In genomic region chr1:150148834-150149489, GRCh38 we compare ENCODE assay signal across 8 cellular contexts. TPM values are rescaled to one million over a fixed set of nuclear protein-coding genes. Genes with fewer than 3 reads are reported as not detected.
DNase-seq lines count a peak whose midpoint lies in the region; ATAC-seq and TF ChIP-seq lines count a peak whose summit lies in the region.

No MANE protein-coding gene starts in this region.

- intact Hi-C loops in heart left ventricle (cut with DNase I): loop anchor here in 1 of 10 donors (5.0 kb wide), 1 partner anchor 42 kb away; no protein-coding TSS in a partner anchor
- intact Hi-C loops in gastrocnemius medialis (cut with DNase I; ENCODE audit: low total_unique reads): loop anchor here (1.0 kb wide), 1 partner anchor 64 kb away; no protein-coding TSS in a partner anchor

- peak overlapping the region; percentile 80 for H3K27ac Mint-ChIP-seq in T-helper 17 cell

- TF ChIP-seq POLR2A in heart left ventricle (IDR thresholded peaks at IDR 0.05) (no peak), gastrocnemius medialis (IDR thresholded peaks at IDR 0.05) (no peak)

- DNase-seq in GM23248: peak; percentile 55
- no peak for DNase-seq in T-helper 17 cell
- no peak for DNase-seq in heart left ventricle
- DNase-seq in gastrocnemius medialis: no peak
- DNase-seq in 8988T: no peak

- H3K9me3 ChIP-seq in GM23248 (ENCODE audit: low read depth) (no peaks in the 10 kb centered on the region), T-helper 17 cell (ENCODE audit: control insufficient read depth, low read length, poor library complexity, severe bottlenecking) (no peaks in the 10 kb centered on the region), heart left ventricle (no peaks in the 10 kb centered on the region), gastrocnemius medialis (no peaks in the 10 kb centered on the region)

- TF ChIP-seq CTCF in 22Rv1 (IDR thresholded peaks at IDR 0.05): no peak
- TF ChIP-seq CTCF in heart left ventricle (IDR thresholded peaks at IDR 0.05): no peak
- TF ChIP-seq CTCF in gastrocnemius medialis (IDR thresholded peaks at IDR 0.05 in 4 of 5, conservative IDR thresholded peaks at IDR 0.05 in 1 of 5): no peak

- H3K4me2 ChIP-seq in GM23248 (ENCODE audit: unreplicated experiment): peak overlapping the region; percentile 84

- no peaks in the 10 kb centered on the region for H3K27me3 Mint-ChIP-seq in T-helper 17 cell

- H3K27ac ChIP-seq in 22Rv1 (peak overlapping the region; percentile 52; the same call in 1 of the 2 replicates), GM23248 (peak overlapping the region; percentile 84), heart left ventricle (peak overlapping the region; percentile 85 to 98 (median 92)), gastrocnemius medialis (peak overlapping the region; percentile 90 to 94 (median 90))

- H3K27me3 ChIP-seq in GM23248 (replicated peaks; ENCODE audit: insufficient read depth): no peaks in the 10 kb centered on the region
- H3K27me3 ChIP-seq in heart left ventricle: no peaks in the 10 kb centered on the region
- H3K27me3 ChIP-seq in gastrocnemius medialis: no peaks in the 10 kb centered on the region

- peak overlapping the region; percentile 95 for H3K4me3 Mint-ChIP-seq in T-helper 17 cell

- H3K4me3 ChIP-seq in GM23248 (peak overlapping the region; percentile 95), heart left ventricle (peak overlapping the region; percentile 71 to 93 (median 86)), gastrocnemius medialis (peak overlapping the region; percentile 84 to 91 (median 86))

- peaks cover 55% of the 10 kb centered on the region for H3K4me1 Mint-ChIP-seq in T-helper 17 cell

- H3K36me3 Mint-ChIP-seq in T-helper 17 cell (ENCODE audit: low read depth): peaks cover 9% of the 10 kb centered on the region

- no peaks in the 10 kb centered on the region for H3K9me2 ChIP-seq in GM23248 (ENCODE audit: insufficient read depth)

- peak overlapping the region; percentile 89 for H3K9ac ChIP-seq in GM23248

- H3K79me2 ChIP-seq in GM23248 (ENCODE audit: insufficient read depth): peaks cover 36% of the 10 kb centered on the region

- H3K4me1 ChIP-seq in GM23248 (ENCODE audit: insufficient read depth): peaks cover 26% of the 10 kb centered on the region
- peaks cover 3 to 53% (median 42%) of the 10 kb centered on the region in 12 donors for H3K4me1 ChIP-seq in heart left ventricle
- peaks cover 24 to 51% of the 10 kb centered on the region in 2 donors for H3K4me1 ChIP-seq in gastrocnemius medialis

- peaks cover 31% of the 10 kb centered on the region for H3F3A ChIP-seq in GM23248 (ENCODE audit: insufficient read depth)

- in situ Hi-C loops in GM23248 (cut with MboI) (no loop called here), gastrocnemius medialis (cut with MboI; ENCODE audit: low sequenced_read_pairs in 4 of 4) (no loop called here)

- no peaks in the 10 kb centered on the region for H4K20me1 ChIP-seq in GM23248 (ENCODE audit: insufficient read depth)

- no peak for ATAC-seq in T-helper 17 cell
- ATAC-seq in heart left ventricle: peak in 1 of 4 donors; percentile 7
- ATAC-seq in gastrocnemius medialis: peak in 1 of 2 donors; percentile 9
- ATAC-seq in GM21526 (IDR thresholded peaks at IDR 0.05; ENCODE audit: low FRiP score, unreplicated experiment): no peak
- no peak for ATAC-seq in HG02840 (IDR thresholded peaks at IDR 0.05; ENCODE audit: low FRiP score, unreplicated experiment)

- H2AFZ ChIP-seq in GM23248: peak overlapping the region; percentile 87

- 27 to 34% methylated on average over 15 to 16 of the region's 16 CpGs for WGBS in GM23248 (ENCODE audit: low coverage in 1 of 2, low lambda C conversion rate in 2 of 2, missing lambda C conversion rate in 2 of 2), 2 experiments
- 16 to 32% (median 26%) methylated on average over 16 of the region's 16 CpGs for WGBS in heart left ventricle, 4 donors

- peaks cover 8% of the 10 kb centered on the region; the same call in 1 of the 2 replicates for H3K36me3 ChIP-seq in GM23248 (ENCODE audit: low read depth)
- peaks cover 0 to 27% (median 18%) of the 10 kb centered on the region in 9 donors for H3K36me3 ChIP-seq in heart left ventricle
- peaks cover 0 to 7% of the 10 kb centered on the region in 2 donors for H3K36me3 ChIP-seq in gastrocnemius medialis

RNA-seq across cellular contexts. Expression of gene PLEKHO1, which starts 0.8 kb away (rescaled TPM):
- total RNA-seq in GM23248 (2014; rRNA removed; shearing (Covaris generic)): 24.8 and 26.9 TPM in 2 replicates
- polyA plus RNA-seq in GM23248 (2016; fragmentation: Nextera tagmentation; extraction: Ambion mirVana): 30.7 and 34.8 TPM in 2 replicates
- 100 to 1,000 TPM in 1 of 2 donors, 10 to 100 TPM in 1; 71.4 to 124 TPM for total RNA-seq in T-helper 17 cell
- total RNA-seq in heart left ventricle: 100 to 1,000 TPM in 2 of 9 donors, 10 to 100 TPM in 7; 46.8 to 152 (median 67.6) TPM
- polyA plus RNA-seq in heart left ventricle: 100 to 1,000 TPM; 184 to 200 TPM
- 10 to 100 TPM; 24.3 to 57.7 (median 40.4) TPM for total RNA-seq in gastrocnemius medialis
